In genomic region chr7:43648725-43649406, GRCh38 we compare ENCODE assay signal across 8 cellular contexts.
DNase-seq lines count a peak whose midpoint lies in the region; ATAC-seq, FAIRE-seq and TF ChIP-seq lines count a peak whose summit lies in the region.

No MANE protein-coding gene starts in this region.

- H3K9me3 Mint-ChIP-seq in nephron progenitor cell: no peaks in the 10 kb centered on the region

- ATAC-seq in GM19467 (IDR thresholded peaks at IDR 0.05; ENCODE audit: unreplicated experiment) (peak; percentile 46), HG03565 (IDR thresholded peaks at IDR 0.05; ENCODE audit: unreplicated experiment) (peak; percentile 42)

- peak overlapping the region; percentile 86 for H3K27ac Mint-ChIP-seq in nephron progenitor cell

- DNase-seq in DMS153 (lab: John Stamatoyannopoulos, UW) (peak; percentile 64), nephron progenitor cell (no peak), epidermal melanocyte (ENCODE audit: insufficient read length, low spot score) (no peak), D721Med (ENCODE audit: insufficient read length, low spot score) (no peak)
- DNase-seq in activated CD4-positive, alpha-beta T cell treated with anti-CD3 and anti-CD28 coated beads for 1 hour: peak; percentile 46
- DNase-seq in effector CD8-positive, alpha-beta T cell (lab: John Stamatoyannopoulos, UW): peak; percentile 43

- peaks cover 3% of the 10 kb centered on the region for H3K27me3 Mint-ChIP-seq in nephron progenitor cell (ENCODE audit: low read depth, poor library complexity)

- peaks cover 64% of the 10 kb centered on the region for H3K36me3 Mint-ChIP-seq in nephron progenitor cell (ENCODE audit: low read depth)

- FAIRE-seq in D721Med (lab: Jason Lieb, UNC): no peak

- no peak overlapping the region for H3K4me3 Mint-ChIP-seq in nephron progenitor cell

- H3K4me1 Mint-ChIP-seq in nephron progenitor cell: peaks cover 26% of the 10 kb centered on the region

- TF ChIP-seq CTCF in nephron progenitor cell (IDR thresholded peaks at IDR 0.05): no peak
- no peak for TF ChIP-seq CTCF in D721Med (IDR thresholded peaks at IDR 0.05; ENCODE audit: insufficient read depth, missing control alignments)

Comparison
In these comparisons a context has a peak if more than half of its experiments do, and no peak if none do; other contexts are left out.
1. DNase-seq: peak in DMS153 (single experiment), activated CD4-positive, alpha-beta T cell treated with anti-CD3 and anti-CD28 coated beads for 1 hour (single experiment) and effector CD8-positive, alpha-beta T cell (single experiment); none in nephron progenitor cell (single experiment), epidermal melanocyte (single experiment) and D721Med (single experiment).